In genomic region chr5:43120720-43121564, GRCh38 we compare ENCODE assay signal across 8 cellular contexts. TPM values are rescaled to one million over a fixed set of nuclear protein-coding genes. Genes with fewer than 3 reads are reported as not detected.
DNase-seq lines count a peak whose midpoint lies in the region; ATAC-seq, FAIRE-seq and TF ChIP-seq lines count a peak whose summit lies in the region.

Gene ZNF131, plus strand, starts transcription at chr5:43120914. Its CDS starts 1,140 bp downstream, at chr5:43122054.

- H3K27me3 ChIP-seq in HUES64 (ENCODE audit: insufficient read depth, low read length) (no peaks in the 10 kb centered on the region), OCI-LY1 (ENCODE audit: insufficient read depth, low read length) (no peaks in the 10 kb centered on the region), endothelial cell of umbilical vein (ENCODE audit: control insufficient read depth in 2 of 2, insufficient read depth in 2 of 2, low read length in 2 of 2) (no peaks in the 10 kb centered on the region)

- intact Hi-C loops in Calu3 (cut with micrococcal nuclease; ENCODE audit: unreplicated experiment): loop anchor here (5.0 kb wide), 1 partner anchor 186 kb away; no protein-coding TSS in a partner anchor
- intact Hi-C loops in endothelial cell of umbilical vein (cut with micrococcal nuclease): loop anchor here (1.0 to 5.0 kb wide), 11 partner anchors 16 to 1194 kb away; partner anchors contain the start of genes FBXO4, HMGCS1, NNT and TMEM267

- CTCF ChIA-PET in Calu3 (lab: Charles Lee) (interaction anchor here (0.5 to 1.9 kb wide), 22 partner anchors 9 to 1536 kb away, joined by 3 to 13 read pairs (median 4); partner anchors contain the start of gene TMEM267), endothelial cell of umbilical vein (lab: Charles Lee) (interaction anchor here (0.8 to 2.9 kb wide), 19 partner anchors 9 to 365 kb away, joined by 3 to 25 read pairs (median 3); partner anchors contain the start of genes HMGCS1 and TMEM267)

- peak; percentile 95 for FAIRE-seq in endothelial cell of umbilical vein (lab: Jason Lieb, UNC)

- H3K36me3 Mint-ChIP-seq in Calu3 (ENCODE audit: insufficient read depth, unreplicated experiment): peaks cover 51% of the 10 kb centered on the region

- peak; percentile 94 for TF ChIP-seq POLR2A in endothelial cell of umbilical vein (IDR thresholded peaks at IDR 0.05; ENCODE audit: low read depth, low read length)

- H3K27ac ChIP-seq in HUES64 (ENCODE audit: low read depth, low read length) (peak within 1 kb of the TSS; percentile 98), OCI-LY1 (ENCODE audit: low read depth, low read length, poor library complexity, severe bottlenecking) (peak within 1 kb of the TSS; percentile 82), endothelial cell of umbilical vein (ENCODE audit: insufficient read depth, low read depth, low read length) (peak within 1 kb of the TSS; percentile 81)

- peaks cover 32% of the 10 kb centered on the region for H3K36me3 ChIP-seq in HUES64 (ENCODE audit: insufficient read depth, low read length)
- H3K36me3 ChIP-seq in OCI-LY1 (ENCODE audit: insufficient read depth, low read length): peaks cover 33% of the 10 kb centered on the region
- peaks cover 0 to 10% of the 10 kb centered on the region in 2 experiments for H3K36me3 ChIP-seq in endothelial cell of umbilical vein (ENCODE audit: control insufficient read depth in 2 of 2, extremely low read depth in 1 of 2, insufficient read depth in 2 of 2, low read length in 2 of 2)

- H3K4me1 Mint-ChIP-seq in Calu3 (ENCODE audit: low read depth, unreplicated experiment): peaks cover 19% of the 10 kb centered on the region

- H3K4me3 ChIP-seq in HUES64 (ENCODE audit: low read length): peak within 1 kb of the TSS; percentile 79
- H3K4me3 ChIP-seq in OCI-LY1 (ENCODE audit: low read depth, low read length, poor library complexity, severe bottlenecking): peak within 1 kb of the TSS; percentile 99
- H3K4me3 ChIP-seq in endothelial cell of umbilical vein (replicated peaks in 1 of 3; ENCODE audit: insufficient read depth in 1 of 3, low read depth in 1 of 3, low read length in 3 of 3): peak within 1 kb of the TSS; percentile 73 to 90 (median 79)

- POLR2A ChIA-PET in endothelial cell of umbilical vein (lab: Charles Lee): interaction anchor here (0.5 to 1.9 kb wide), 12 partner anchors 11 to 363 kb away, joined by 3 to 11 read pairs (median 4); partner anchors contain the start of gene TMEM267

- no peaks in the 10 kb centered on the region for H3K9me1 ChIP-seq in endothelial cell of umbilical vein (replicated peaks; ENCODE audit: control insufficient read depth, extremely low read depth, insufficient read depth, low read length)

- H3K4me1 ChIP-seq in HUES64 (ENCODE audit: insufficient read depth, low read length) (peaks cover 14% of the 10 kb centered on the region; the same call in 1 of the 2 replicates), OCI-LY1 (ENCODE audit: insufficient read depth, low read length, severe bottlenecking) (peaks cover 36% of the 10 kb centered on the region), endothelial cell of umbilical vein (ENCODE audit: control insufficient read depth, extremely low read depth, insufficient read depth, low read length) (peaks cover 17% of the 10 kb centered on the region)

- peak within 1 kb of the TSS; percentile 98 for H3K9ac ChIP-seq in HUES64 (ENCODE audit: low read depth, low read length)
- H3K9ac ChIP-seq in OCI-LY1 (ENCODE audit: low read length): peak within 1 kb of the TSS; percentile 100
- peak within 1 kb of the TSS; percentile 90 for H3K9ac ChIP-seq in endothelial cell of umbilical vein (replicated peaks; ENCODE audit: extremely low read depth, insufficient read depth, low read length)

- peak within 1 kb of the TSS; percentile 92 for H3K4me3 Mint-ChIP-seq in Calu3 (ENCODE audit: low read depth, unreplicated experiment)

- H3K79me2 ChIP-seq in OCI-LY1 (ENCODE audit: insufficient read depth, low read length) (peaks cover 39% of the 10 kb centered on the region), endothelial cell of umbilical vein (ENCODE audit: control insufficient read depth, insufficient read depth, low read length) (peaks cover 42% of the 10 kb centered on the region)

- H3K27ac Mint-ChIP-seq in Calu3 (ENCODE audit: unreplicated experiment): peak within 1 kb of the TSS; percentile 96

- H3K9me3 ChIP-seq in HUES64 (ENCODE audit: insufficient read depth, low read depth, low read length): no peaks in the 10 kb centered on the region
- no peaks in the 10 kb centered on the region for H3K9me3 ChIP-seq in OCI-LY1 (ENCODE audit: low read length)
- no peaks in the 10 kb centered on the region for H3K9me3 ChIP-seq in endothelial cell of umbilical vein (replicated peaks; ENCODE audit: control insufficient read depth, insufficient read depth, low read length)

- TF ChIP-seq CTCF in Calu3 (IDR thresholded peaks at IDR 0.05; ENCODE audit: unreplicated experiment): no peak
- TF ChIP-seq CTCF in OCI-LY1 (IDR thresholded peaks at IDR 0.05; ENCODE audit: low read length): no peak
- TF ChIP-seq CTCF in endothelial cell of umbilical vein (IDR thresholded peaks at IDR 0.05; ENCODE audit: extremely low read depth in 1 of 2, insufficient read depth in 1 of 2, low read depth in 1 of 2, low read length in 2 of 2): no peak

- dilution Hi-C loops in endothelial cell of umbilical vein (cut with MboI; ENCODE audit: extremely low pct_ligation_motif_present, low sequenced_read_pairs): no loop called here

- H3K4me2 ChIP-seq in OCI-LY1 (ENCODE audit: low read length): peak within 1 kb of the TSS; percentile 90
- peak within 1 kb of the TSS; percentile 81 for H3K4me2 ChIP-seq in endothelial cell of umbilical vein (ENCODE audit: insufficient read depth, low read length)

- DNase-seq in Calu3 (peak; percentile 97), endothelial cell of umbilical vein (ENCODE audit: low read depth, low spot score) (peak; percentile 97), middle frontal gyrus (ENCODE audit: extremely low spot score, low spot score) (peak; percentile 98)
- DNase-seq in activated CD8-positive, alpha-beta memory T cell treated with anti-CD3 and anti-CD28 coated beads, Interleukin-2, amount 50 U/mL, for 48 hours: peak; percentile 98
- DNase-seq in stimulated activated CD8-positive, alpha-beta memory T cell treated with anti-CD3 and anti-CD28 coated beads, Interleukin-2, amount 100 ng/mL, for 48 hours (ENCODE audit: low read depth in 2 of 2): peak; percentile 95 to 97

- WGBS in HUES64: 1% methylated on average over 83 of the region's 83 CpGs

- H4K20me1 ChIP-seq in OCI-LY1 (ENCODE audit: insufficient read depth, low read length): no peaks in the 10 kb centered on the region
- H4K20me1 ChIP-seq in endothelial cell of umbilical vein (replicated peaks; ENCODE audit: control insufficient read depth, extremely low read depth, insufficient read depth, low read length): no peaks in the 10 kb centered on the region

- peak; percentile 91 for ATAC-seq in GM21447 (IDR thresholded peaks at IDR 0.05; ENCODE audit: unreplicated experiment)

- H2AFZ ChIP-seq in OCI-LY1 (ENCODE audit: low read length) (no peak within 1 kb of the TSS), endothelial cell of umbilical vein (ENCODE audit: low read depth, low read length) (peak within 1 kb of the TSS; percentile 87)

- peaks cover 3% of the 10 kb centered on the region for H3K9me3 Mint-ChIP-seq in Calu3 (ENCODE audit: low read depth, unreplicated experiment)

- no peaks in the 10 kb centered on the region for H3K9me2 ChIP-seq in OCI-LY1 (ENCODE audit: low read depth, low read length)

- BruUV-seq in Calu3 (replicated peaks; lab: Mats Ljungman, UMichigan) (TSS peak; percentile 89), endothelial cell of umbilical vein (replicated peaks; lab: Mats Ljungman, UMichigan) (TSS peak; percentile 97)

- no peaks in the 10 kb centered on the region for H3F3A ChIP-seq in OCI-LY1 (ENCODE audit: insufficient read depth, low read length)

- no peaks in the 10 kb centered on the region for H3K27me3 Mint-ChIP-seq in Calu3 (ENCODE audit: unreplicated experiment)

TF ChIP-seq in endothelial cell of umbilical vein, 7 proteins besides CTCF, POLR2A, EP300 and RAD21:
- TF ChIP-seq MYC (IDR thresholded peaks at IDR 0.05; ENCODE audit: low read depth, low read length) (peak; percentile 64), MAX (IDR thresholded peaks at IDR 0.05; ENCODE audit: insufficient read depth, insufficient read length) (peak; percentile 94), GATA2 (IDR thresholded peaks at IDR 0.05; ENCODE audit: insufficient read depth, insufficient read length, low read depth, low read length) (no peak), EZH2 (IDR thresholded peaks at IDR 0.05; ENCODE audit: borderline replicate concordance, low read depth, low read length, severe bottlenecking) (no peak), POLR2AphosphoS5 (IDR thresholded peaks at IDR 0.05; ENCODE audit: insufficient read depth, low read depth, low read length) (peak; percentile 90), FOS (IDR thresholded peaks at IDR 0.05; ENCODE audit: borderline replicate concordance, insufficient read depth, low read length) (no peak), JUN (IDR thresholded peaks at IDR 0.05; ENCODE audit: borderline replicate concordance, insufficient read depth, insufficient read length, low read depth) (no peak)
TF ChIP-seq in endothelial cell of umbilical vein: peak in this region for 3.

RNA-seq across cellular contexts. Expression of gene ZNF131, which starts in this region (rescaled TPM):
- 37.0 and 40.9 TPM in 2 replicates for total RNA-seq in Calu3 (2022)
- 30.4 TPM for polyA plus RNA-seq in HUES64 (2013, experiment 1 of 2)
- 31.8 TPM for polyA plus RNA-seq in HUES64 (2013, experiment 2 of 2)
- 30.1 and 31.2 TPM in 2 replicates for total RNA-seq in endothelial cell of umbilical vein
- 12.9 and 15.4 TPM in 2 replicates for polyA plus RNA-seq in endothelial cell of umbilical vein
- polyA plus RNA-seq in endothelial cell of umbilical vein (2011; cell fraction: cytosol; rRNA removed): 21.1 and 21.4 TPM in 2 replicates
- 43.0 and 56.3 TPM in 2 replicates for polyA plus RNA-seq in endothelial cell of umbilical vein (2011; cell fraction: nucleus; rRNA removed)
- 19.7 and 26.2 TPM in 2 replicates for polyA plus RNA-seq in endothelial cell of umbilical vein (2012)
- 28.3 and 35.3 TPM in 2 replicates for polyA minus RNA-seq in endothelial cell of umbilical vein
- 39.0 TPM for polyA minus RNA-seq in endothelial cell of umbilical vein (2011; cell fraction: cytosol; rRNA and poly(A)+ RNA removed)
- 38.5 and 41.0 TPM in 2 replicates for polyA minus RNA-seq in endothelial cell of umbilical vein (2011; cell fraction: nucleus; rRNA and poly(A)+ RNA removed)

Comparison
In these comparisons a context has a peak if more than half of its experiments do, and no peak if none do; other contexts are left out.
1. Peak in every context shown above with its lines: DNase-seq, ATAC-seq, H3K4me3 ChIP-seq and H3K27ac ChIP-seq.